Comparison of ENCODE assay signal across 26 cellular contexts in genomic region chr9:13621871-13622564, GRCh38.
"Had no signal": no experiment of that assay in that cellular context is flagged by ENCODE, and none has a peak within 500 bp of the region (broad histone marks: within the 10 kb centered on the region; RNA-seq: fewer than 3 reads in every experiment).

No MANE protein-coding gene starts in this region.

- H3K9me3 Mint-ChIP-seq: stimulated activated memory B cell treated with anti-CD40 and anti-IgM and Interleukin-4, amounts not matched to agents 10 μg/mL and 1 μg/mL and 100 μg/mL, for 72 hours had no signal

- H3K9me3 ChIP-seq: breast epithelium, colonic mucosa, sigmoid colon, stomach, suprapubic skin, tibial nerve had no signal

- H3K27ac Mint-ChIP-seq: activated naive CD4-positive, alpha-beta T cell treated with anti-CD3 and anti-CD28 coated beads for 36 hours; activated naive CD8-positive, alpha-beta T cell treated with anti-CD3 and anti-CD28 coated beads, Interleukin-2, amount 10 ng/mL, durations not matched to agents 7 days and 5 days; effector memory CD8-positive, alpha-beta T cell; naive thymus-derived CD4-positive, alpha-beta T cell; stimulated activated memory B cell treated with anti-CD40 and anti-IgM and Interleukin-4, amounts not matched to agents 10 μg/mL and 1 μg/mL and 100 μg/mL, for 72 hours; WTC11 had no signal

- H3K36me3 Mint-ChIP-seq: activated naive CD8-positive, alpha-beta T cell treated with anti-CD3 and anti-CD28 coated beads, Interleukin-2, amount 10 ng/mL, durations not matched to agents 7 days and 5 days; naive thymus-derived CD4-positive, alpha-beta T cell; stimulated activated memory B cell treated with anti-CD40 and anti-IgM and Interleukin-4, amounts not matched to agents 10 μg/mL and 1 μg/mL and 100 μg/mL, for 72 hours had no signal

- H3K4me1 ChIP-seq: breast epithelium, colonic mucosa, tibial nerve had no signal

- H3K4me1 Mint-ChIP-seq: activated naive CD8-positive, alpha-beta T cell treated with anti-CD3 and anti-CD28 coated beads, Interleukin-2, amount 10 ng/mL, durations not matched to agents 7 days and 5 days; neural crest cell; stimulated activated memory B cell treated with anti-CD40 and anti-IgM and Interleukin-4, amounts not matched to agents 10 μg/mL and 1 μg/mL and 100 μg/mL, for 72 hours had no signal

- H3K4me3 Mint-ChIP-seq: activated naive CD4-positive, alpha-beta T cell treated with anti-CD3 and anti-CD28 coated beads for 36 hours; activated naive CD8-positive, alpha-beta T cell treated with anti-CD3 and anti-CD28 coated beads, Interleukin-2, amount 10 ng/mL, durations not matched to agents 7 days and 5 days; effector memory CD8-positive, alpha-beta T cell; naive thymus-derived CD4-positive, alpha-beta T cell; neural crest cell; stimulated activated memory B cell treated with anti-CD40 and anti-IgM and Interleukin-4, amounts not matched to agents 10 μg/mL and 1 μg/mL and 100 μg/mL, for 72 hours; WTC11 had no signal

- H3K27ac ChIP-seq: breast epithelium, colonic mucosa, dorsolateral prefrontal cortex, sigmoid colon, stomach, suprapubic skin, tibial nerve had no signal

- DNase-seq: activated CD4-positive, alpha-beta T cell treated with anti-CD3 and anti-CD28 coated beads, Interleukin-2, amount 50 U/mL, for 4 hours; activated CD8-positive, alpha-beta memory T cell treated with anti-CD3 and anti-CD28 coated beads, Interleukin-2, amount 50 U/mL, for 48 hours; activated naive CD4-positive, alpha-beta T cell treated with anti-CD3 and anti-CD28 coated beads for 36 hours; activated naive CD8-positive, alpha-beta T cell treated with anti-CD3 and anti-CD28 coated beads, Interleukin-2, amount 10 ng/mL, durations not matched to agents 7 days and 5 days; activated T-cell treated with anti-CD3 and anti-CD28 coated beads, Interleukin-2, amount 50 U/mL, for 48 hours; amniotic stem cell; colonic mucosa; dorsolateral prefrontal cortex; effector memory CD8-positive, alpha-beta T cell; foreskin melanocyte; islet precursor cell; naive thymus-derived CD4-positive, alpha-beta T cell; posterior cingulate gyrus; sigmoid colon; stimulated activated CD4-positive, alpha-beta T cell treated with anti-CD3 and anti-CD28 coated beads, Interleukin-15, amount 100 ng/mL, for 24 hours; stomach; T-helper 9 cell had no signal

- H3K4me3 ChIP-seq: breast epithelium, colonic mucosa, dorsolateral prefrontal cortex, lung, sigmoid colon, smooth muscle cell, stomach, suprapubic skin, tibial nerve had no signal

- H3K36me3 ChIP-seq: breast epithelium, colonic mucosa, sigmoid colon, stomach, suprapubic skin, tibial nerve had no signal

- H3K27me3 Mint-ChIP-seq: activated naive CD8-positive, alpha-beta T cell treated with anti-CD3 and anti-CD28 coated beads, Interleukin-2, amount 10 ng/mL, durations not matched to agents 7 days and 5 days; effector memory CD8-positive, alpha-beta T cell; naive thymus-derived CD4-positive, alpha-beta T cell; stimulated activated memory B cell treated with anti-CD40 and anti-IgM and Interleukin-4, amounts not matched to agents 10 μg/mL and 1 μg/mL and 100 μg/mL, for 72 hours had no signal

- H3K27me3 ChIP-seq: breast epithelium, colonic mucosa, dorsolateral prefrontal cortex, sigmoid colon, stomach, suprapubic skin, tibial nerve had no signal

- ATAC-seq: effector memory CD8-positive, alpha-beta T cell; esophagus mucosa; naive thymus-derived CD4-positive, alpha-beta T cell; stimulated activated memory B cell treated with anti-CD40 and anti-IgM and Interleukin-4, amounts not matched to agents 10 μg/mL and 1 μg/mL and 100 μg/mL, for 72 hours; WTC11 had no signal
